ENCODE assay signal across 16 cellular contexts in genomic region chr3:52298147-52299098, GRCh38. TPM values are rescaled to one million over a fixed set of nuclear protein-coding genes. Genes with fewer than 3 reads are reported as not detected.
DNase-seq lines count a peak whose midpoint lies in the region; ATAC-seq, FAIRE-seq and TF ChIP-seq lines count a peak whose summit lies in the region.
"Had no signal": no experiment of that assay in that cellular context is flagged by ENCODE, and none has a peak within 500 bp of the region (broad histone marks: within the 10 kb centered on the region; RNA-seq: fewer than 3 reads in every experiment).

No MANE protein-coding gene starts in this region.

- H4K91ac ChIP-seq in H9 (ENCODE audit: insufficient read length, low read depth, low read length) = no peak overlapping the region

- intact Hi-C loops in ovary (cut with DNase I) = no loop called here
- intact Hi-C loops in heart right ventricle (cut with DNase I) = loop anchor here in 2 of 10 donors (5.0 to 10.0 kb wide), 2 partner anchors 34 to 46 kb away; no protein-coding TSS in a partner anchor

- no peak for FAIRE-seq in small intestine (lab: Jason Lieb, UNC)
- FAIRE-seq: GM19239 had no signal

- no peak for TF ChIP-seq EP300 in ovary (IDR thresholded peaks at IDR 0.05)

- H2BK15ac ChIP-seq in H9 (ENCODE audit: low read depth, low read length) = no peak overlapping the region

- no peak overlapping the region for H4K5ac ChIP-seq in H9 (ENCODE audit: insufficient read length, low read depth, low read length)

- ATAC-seq in T-helper 17 cell = no peak
- no peak for ATAC-seq in heart right ventricle

- H3K9me3 ChIP-seq in H9 (ENCODE audit: control insufficient read depth, low read depth, low read length) (no peaks in the 10 kb centered on the region), T-helper 17 cell (ENCODE audit: control insufficient read depth, low read length, poor library complexity, severe bottlenecking) (no peaks in the 10 kb centered on the region), iPS-20b (ENCODE audit: insufficient read depth, low read depth, low read length) (no peaks in the 10 kb centered on the region), ovary (no peaks in the 10 kb centered on the region), small intestine (ENCODE audit: control insufficient read depth, low read depth) (no peaks in the 10 kb centered on the region), heart right ventricle (no peaks in the 10 kb centered on the region)
- H3K9me3 ChIP-seq: Peyer's patch had no signal

- no peak overlapping the region for H2AK5ac ChIP-seq in H9 (ENCODE audit: insufficient read length, low read length)

- TF ChIP-seq POLR2A in ovary (IDR thresholded peaks at IDR 0.05) = no peak

- no peak overlapping the region for H2AFZ ChIP-seq in H9 (ENCODE audit: low read length)

- peak; percentile 44 for DNase-seq in H9
- no peak for DNase-seq in T-helper 17 cell
- DNase-seq in ovary = peak; percentile 49 to 60 (median 56)
- DNase-seq in hippocampal formation (lab: John Stamatoyannopoulos, UW) = no peak
- DNase-seq in small intestine = no peak
- no peak for DNase-seq in activated effector memory CD4-positive, alpha-beta T cell treated with Interleukin-2 at 50 U/mL for 16 hours
- DNase-seq in heart right ventricle = no peak
- DNase-seq: activated CD4-positive, alpha-beta T cell treated with anti-CD3 and anti-CD28 coated beads for 1 hour; activated T-cell treated with anti-CD3 and anti-CD28 coated beads for 4 hours; amniotic stem cell; islet precursor cell; MM.1S; NCI-H345; Peyer's patch had no signal

- peaks cover 25 to 32% of the 10 kb centered on the region in 2 experiments for H3K4me1 Mint-ChIP-seq in H9
- H3K4me1 Mint-ChIP-seq in T-helper 17 cell = peaks cover 11% of the 10 kb centered on the region

- WGBS in H9 (ENCODE audit: extremely low coverage, insufficient read length, low lambda C conversion rate) = no CpG with 5 or more reads among the region's 17 CpGs
- 12 to 17% (median 14%) methylated on average over 15 to 17 of the region's 17 CpGs for whole genome bisulfite sequencing in ovary, 3 donors
- 10 to 33% (median 27%) methylated on average over 16 to 17 of the region's 17 CpGs for WGBS in small intestine, 3 donors
- WGBS in heart right ventricle, 2 donors = 42 to 46% methylated on average over 17 of the region's 17 CpGs

- no peak overlapping the region for H2BK120ac ChIP-seq in H9 (ENCODE audit: low read depth, low read length, poor library complexity, severe bottlenecking)

- H3K4ac ChIP-seq in H9 (ENCODE audit: low read depth, low read length) = no peak overlapping the region

- H3K79me1 ChIP-seq in H9 (ENCODE audit: insufficient read depth, low read depth, low read length, poor library complexity, severe bottlenecking) = no peaks in the 10 kb centered on the region

- H3K27ac ChIP-seq in H9 (ENCODE audit: insufficient read length, low read depth, low read length) (no peak overlapping the region), iPS-20b (ENCODE audit: low read length) (no peak overlapping the region), ovary (no peak overlapping the region), small intestine (ENCODE audit: low read depth in 1 of 2, low read length in 1 of 2) (no peak overlapping the region), heart right ventricle (no peak overlapping the region)
- H3K27ac ChIP-seq: Peyer's patch had no signal

- TF ChIP-seq CTCF in H9 (conservative IDR thresholded peaks at IDR 0.05) (no peak), ovary (IDR thresholded peaks at IDR 0.05) (no peak), heart right ventricle (IDR thresholded peaks at IDR 0.05) (no peak)

- no peak overlapping the region for H4K8ac ChIP-seq in H9 (replicated peaks; ENCODE audit: insufficient read length, low read depth, low read length)

- H3K36me3 Mint-ChIP-seq in H9 (ENCODE audit: insufficient read depth in 1 of 3, low read depth in 3 of 3) (no peaks in the 10 kb centered on the region; a peak in 1 of 7 replicates), T-helper 17 cell (ENCODE audit: low read depth) (no peaks in the 10 kb centered on the region)

- H3K56ac ChIP-seq in H9 (ENCODE audit: insufficient read length, low read depth, low read length) = no peak overlapping the region

- H3K9me3 Mint-ChIP-seq in H9 = no peaks in the 10 kb centered on the region

- H3K36me3 ChIP-seq in iPS-20b (ENCODE audit: insufficient read depth, low read depth, low read length) (no peaks in the 10 kb centered on the region), ovary (no peaks in the 10 kb centered on the region), small intestine (ENCODE audit: control insufficient read depth in 2 of 2, insufficient read depth in 2 of 2, low read length in 2 of 2) (peaks cover 0 to 2% of the 10 kb centered on the region in 2 donors), heart right ventricle (peaks cover 0 to 19% (median 0%) of the 10 kb centered on the region in 9 donors)

- H3K4me3 ChIP-seq in iPS-20b (ENCODE audit: low read length) (peak overlapping the region; percentile 50; the same call in 1 of the 2 replicates), ovary (no peak overlapping the region), small intestine (ENCODE audit: low read depth in 1 of 2, low read length in 2 of 2) (no peak overlapping the region), heart right ventricle (no peak overlapping the region)
- H3K4me3 ChIP-seq: Peyer's patch had no signal

- no peaks in the 10 kb centered on the region for H3K79me2 ChIP-seq in H9 (ENCODE audit: insufficient read depth, low read length)

- H3K27me3 ChIP-seq in H9 (ENCODE audit: insufficient read depth, low read length) = no peaks in the 10 kb centered on the region
- H3K27me3 ChIP-seq in iPS-20b (ENCODE audit: insufficient read depth, low read length) = peaks cover 13% of the 10 kb centered on the region; the same call in 1 of the 2 replicates
- no peaks in the 10 kb centered on the region for H3K27me3 ChIP-seq in ovary
- no peaks in the 10 kb centered on the region for H3K27me3 ChIP-seq in small intestine (ENCODE audit: control insufficient read depth in 2 of 2, insufficient read depth in 2 of 2, low read length in 2 of 2)
- no peaks in the 10 kb centered on the region for H3K27me3 ChIP-seq in heart right ventricle
- H3K27me3 ChIP-seq: Peyer's patch had no signal

- peaks cover 10% of the 10 kb centered on the region for H3K23me2 ChIP-seq in H9 (ENCODE audit: insufficient read length, low read depth, low read length, poor library complexity, severe bottlenecking)

- H2BK5ac ChIP-seq in H9 (ENCODE audit: insufficient read length, low read length) = no peak overlapping the region

- no peak overlapping the region for H3K23ac ChIP-seq in H9 (ENCODE audit: insufficient read length, low read depth, low read length)

- peak overlapping the region; percentile 14 to 81 for H3K4me3 Mint-ChIP-seq in H9
- H3K4me3 Mint-ChIP-seq in T-helper 17 cell = no peak overlapping the region

- H3K9ac ChIP-seq in H9 (ENCODE audit: extremely low read depth, insufficient read length, low read length) (no peak overlapping the region), iPS-20b (ENCODE audit: low read depth, low read length) (peak overlapping the region; percentile 17)

- no peaks in the 10 kb centered on the region for H4K20me1 ChIP-seq in H9 (ENCODE audit: control insufficient read depth, insufficient read depth, insufficient read length)

- H3T11ph ChIP-seq in H9 (ENCODE audit: low read length) = no peak overlapping the region

- H2BK20ac ChIP-seq in H9 (ENCODE audit: low read depth, low read length, poor library complexity, severe bottlenecking) = no peak overlapping the region

- H3K27me3 Mint-ChIP-seq in H9 (ENCODE audit: low read depth) = peaks cover 13% of the 10 kb centered on the region
- no peaks in the 10 kb centered on the region for H3K27me3 Mint-ChIP-seq in T-helper 17 cell

- H3K4me2 ChIP-seq in H9 (ENCODE audit: insufficient read depth, insufficient read length, low read length) = peak overlapping the region; percentile 62

- no peak overlapping the region for H2BK12ac ChIP-seq in H9 (ENCODE audit: insufficient read length, low read depth, low read length)

- H3K27ac Mint-ChIP-seq in H9 (peak overlapping the region in 1 of 3 experiments; percentile 57; a peak in 3 of 7 replicates), T-helper 17 cell (peak overlapping the region; percentile 11)

- H3K18ac ChIP-seq in H9 (ENCODE audit: insufficient read length, low read depth, low read length) = no peak overlapping the region

- H3K4me1 ChIP-seq in H9 (ENCODE audit: insufficient read depth, low read length) (peaks cover 2% of the 10 kb centered on the region; the same call in 1 of the 2 replicates), iPS-20b (ENCODE audit: insufficient read depth, low read length) (peaks cover 5% of the 10 kb centered on the region; the same call in 1 of the 2 replicates), ovary (ENCODE audit: insufficient read depth) (peaks cover 19% of the 10 kb centered on the region), small intestine (ENCODE audit: control insufficient read depth in 2 of 2, insufficient read depth in 1 of 2, low read depth in 1 of 2, low read length in 1 of 2) (peaks cover 0 to 2% of the 10 kb centered on the region in 2 donors), heart right ventricle (peaks cover 4 to 28% (median 19%) of the 10 kb centered on the region in 9 donors)

- H3K14ac ChIP-seq in H9 (ENCODE audit: insufficient read depth, low read length) = peak overlapping the region; percentile 6; the same call in 1 of the 2 replicates

RNA-seq across cellular contexts. Expression of gene GLYCTK, which starts 10.8 kb away (rescaled TPM):
- total RNA-seq in H9 (2021) (8.4 and 8.8 TPM in 2 replicates), T-helper 17 cell (10 to 100 TPM; 30.6 to 42.2 TPM), ovary (10 to 100 TPM in 1 of 7 donors, 1 to 10 TPM in 6; 3.7 to 12.2 (median 6.2) TPM), heart right ventricle (1 to 10 TPM; 4.3 to 9.2 (median 4.9) TPM)
- polyA plus RNA-seq in ovary (1 to 10 TPM in 1 of 2 donors, under 1 TPM in 1; 0.83 to 6.8 TPM), small intestine (100 to 1,000 TPM in 2 of 3 donors, 10 to 100 TPM in 1; 97.5 to 167 (median 159) TPM), heart right ventricle (1 to 10 TPM; 6.7 to 8.4 TPM)

RNA-seq across cellular contexts. Expression of gene DNAH1, which starts 17.7 kb away (rescaled TPM):
- 2.0 and 2.3 TPM in 2 replicates for total RNA-seq in H9 (2021)
- 10 to 100 TPM; 50.3 to 58.5 TPM for total RNA-seq in T-helper 17 cell
- 10 to 100 TPM in 2 of 7 donors, 1 to 10 TPM in 5; 5.0 to 15.7 (median 7.8) TPM for total RNA-seq in ovary
- polyA plus RNA-seq in ovary = 1 to 10 TPM; 3.1 to 3.9 TPM
- polyA plus RNA-seq in small intestine = 1 to 10 TPM; 4.3 to 7.8 (median 7.2) TPM
- total RNA-seq in heart right ventricle = 1 to 10 TPM; 1.5 to 5.9 (median 2.8) TPM
- 1 to 10 TPM in 1 of 2 donors, under 1 TPM in 1; 0.99 to 6.4 TPM for polyA plus RNA-seq in heart right ventricle

RNA-seq across cellular contexts. Expression of gene WDR82, which starts 20.0 kb away (rescaled TPM):
- total RNA-seq in H9 (2021) = 83.1 and 84.3 TPM in 2 replicates
- total RNA-seq in T-helper 17 cell = 100 to 1,000 TPM; 109 to 114 TPM
- 100 to 1,000 TPM in 2 of 7 donors, 10 to 100 TPM in 5; 36.4 to 104 (median 95.2) TPM for total RNA-seq in ovary
- 100 to 1,000 TPM in 1 of 2 donors, 10 to 100 TPM in 1; 55.3 to 110 TPM for polyA plus RNA-seq in ovary
- polyA plus RNA-seq in small intestine = 10 to 100 TPM; 25.9 to 43.8 (median 28.4) TPM
- 10 to 100 TPM; 59.0 to 78.4 (median 71.6) TPM for total RNA-seq in heart right ventricle
- polyA plus RNA-seq in heart right ventricle = 10 to 100 TPM; 19.3 to 33.5 TPM

RNA-seq across cellular contexts. Expression of gene PPM1M, which starts 52.9 kb away (rescaled TPM):
- total RNA-seq in H9 (2021) (6.1 and 7.4 TPM in 2 replicates), T-helper 17 cell (10 to 100 TPM; 43.9 to 58.0 TPM), ovary (10 to 100 TPM; 15.4 to 32.4 (median 23.4) TPM), heart right ventricle (10 to 100 TPM in 2 of 10 donors, 1 to 10 TPM in 8; 5.2 to 17.6 (median 7.9) TPM)
- polyA plus RNA-seq in ovary (10 to 100 TPM; 25.7 to 48.4 TPM), small intestine (1 to 10 TPM; 1.8 to 9.3 (median 8.4) TPM), heart right ventricle (10 to 100 TPM in 1 of 2 donors, 1 to 10 TPM in 1; 6.4 to 11.1 TPM)

RNA-seq across cellular contexts. Expression of gene TWF2, which starts 59.5 kb away (rescaled TPM):
- total RNA-seq in H9 (2021) (44.8 and 50.9 TPM in 2 replicates), T-helper 17 cell (10 to 100 TPM; 44.8 to 48.2 TPM), ovary (10 to 100 TPM; 34.0 to 56.3 (median 43.3) TPM), heart right ventricle (100 to 1,000 TPM in 5 of 10 donors, 10 to 100 TPM in 5; 71.5 to 148 (median 99.1) TPM)
- polyA plus RNA-seq in ovary (10 to 100 TPM; 14.3 to 40.7 TPM), small intestine (10 to 100 TPM; 47.6 to 54.1 (median 53.8) TPM), heart right ventricle (10 to 100 TPM; 44.7 to 62.8 TPM)

Comparison
In these comparisons a context has a peak if more than half of its experiments do, and no peak if none do; other contexts are left out.
1. DNase-seq: peak in H9 (single experiment) and ovary (5 of 5); none in T-helper 17 cell (0 of 3), hippocampal formation (0 of 2), small intestine (single experiment), activated effector memory CD4-positive, alpha-beta T cell treated with Interleukin-2 at 50 U/mL for 16 hours (single experiment) and heart right ventricle (0 of 2).